In genomic region chr20:41532935-41533334, GRCh38 we compare ENCODE assay signal across 17 cellular contexts.
DNase-seq lines count a peak whose midpoint lies in the region; ATAC-seq and TF ChIP-seq lines count a peak whose summit lies in the region.
"Had no signal": no experiment of that assay in that cellular context is flagged by ENCODE, and none has a peak within 500 bp of the region (broad histone marks: within the 10 kb centered on the region; RNA-seq: fewer than 3 reads in every experiment).

No MANE protein-coding gene starts in this region.

- H3K4me1 Mint-ChIP-seq in activated T-cell treated with anti-CD3 and anti-CD28 coated beads, Interleukin-2, amount 50 U/mL, for 24 hours (ENCODE audit: low read depth): peaks cover 13% of the 10 kb centered on the region
- no peaks in the 10 kb centered on the region for H3K4me1 Mint-ChIP-seq in activated T-helper 1 cell treated with anti-CD3 and anti-CD28 coated beads, Interleukin-12 subunit alpha, Interleukin-12 subunit beta, Interleukin-2, Interleukin-4 antibody, amounts not matched to agents 30 ng/mL and 10 ng/mL and 1 ng/mL, durations not matched to agents 14 hours and 24 hours and 36 hours (ENCODE audit: low read depth)
- H3K4me1 Mint-ChIP-seq in effector memory CD8-positive, alpha-beta T cell (ENCODE audit: low read depth in 2 of 2): peaks cover 15 to 43% of the 10 kb centered on the region in 2 donors

- no peaks in the 10 kb centered on the region for H3K9me3 ChIP-seq in thyroid gland

- H3K9me3 Mint-ChIP-seq in activated T-cell treated with anti-CD3 and anti-CD28 coated beads, Interleukin-2, amount 50 U/mL, for 24 hours: peaks cover 4% of the 10 kb centered on the region
- peaks cover 6% of the 10 kb centered on the region for H3K9me3 Mint-ChIP-seq in activated T-helper 1 cell treated with anti-CD3 and anti-CD28 coated beads, Interleukin-12 subunit alpha, Interleukin-12 subunit beta, Interleukin-2, Interleukin-4 antibody, amounts not matched to agents 30 ng/mL and 10 ng/mL and 1 ng/mL, durations not matched to agents 14 hours and 24 hours and 36 hours
- H3K9me3 Mint-ChIP-seq in effector memory CD8-positive, alpha-beta T cell: no peaks in the 10 kb centered on the region

- H3K4me1 ChIP-seq in thyroid gland: peaks cover 64 to 67% of the 10 kb centered on the region in 2 donors
- H3K4me1 ChIP-seq: A549 had no signal

- TF ChIP-seq POLR2A in thyroid gland (IDR thresholded peaks at IDR 0.05): no peak

- intact Hi-C loops in activated T-helper 1 cell treated with anti-CD3 and anti-CD28 coated beads, Interleukin-12 subunit alpha, Interleukin-12 subunit beta, Interleukin-2, Interleukin-4 antibody, amounts not matched to agents 30 ng/mL and 10 ng/mL and 1 ng/mL, durations not matched to agents 14 hours and 24 hours and 36 hours (cut with micrococcal nuclease): no loop called here
- intact Hi-C loops in thyroid gland (cut with DNase I): no loop called here

- ATAC-seq in HG02623 (IDR thresholded peaks at IDR 0.05; ENCODE audit: unreplicated experiment): no peak
- ATAC-seq in effector memory CD8-positive, alpha-beta T cell (replicated peaks): no peak
- ATAC-seq: A549, GM23338 had no signal

- H3K27ac Mint-ChIP-seq in activated T-cell treated with anti-CD3 and anti-CD28 coated beads, Interleukin-2, amount 50 U/mL, for 24 hours: peak overlapping the region; percentile 2
- peak overlapping the region; percentile 40 for H3K27ac Mint-ChIP-seq in activated T-helper 1 cell treated with anti-CD3 and anti-CD28 coated beads, Interleukin-12 subunit alpha, Interleukin-12 subunit beta, Interleukin-2, Interleukin-4 antibody, amounts not matched to agents 30 ng/mL and 10 ng/mL and 1 ng/mL, durations not matched to agents 14 hours and 24 hours and 36 hours
- H3K27ac Mint-ChIP-seq in effector memory CD8-positive, alpha-beta T cell: no peak overlapping the region
- H3K27ac Mint-ChIP-seq: GM23338 had no signal

- H3K27me3 ChIP-seq in thyroid gland: no peaks in the 10 kb centered on the region
- H3K27me3 ChIP-seq: BLaER1 treated with 17β-estradiol and CSF1 and Interleukin-3, amounts not matched to agents 10 nM and 100 nM had no signal

- no peak overlapping the region for H3K4me3 ChIP-seq in thyroid gland (replicated peaks in 1 of 3)
- H3K4me3 ChIP-seq: A549; BLaER1 treated with 17β-estradiol and CSF1 and Interleukin-3, amounts not matched to agents 10 nM and 100 nM; GM23338; SK-N-MC had no signal

- H3K36me3 Mint-ChIP-seq in activated T-cell treated with anti-CD3 and anti-CD28 coated beads, Interleukin-2, amount 50 U/mL, for 24 hours (ENCODE audit: low read depth): peaks cover 46% of the 10 kb centered on the region
- H3K36me3 Mint-ChIP-seq in activated T-helper 1 cell treated with anti-CD3 and anti-CD28 coated beads, Interleukin-12 subunit alpha, Interleukin-12 subunit beta, Interleukin-2, Interleukin-4 antibody, amounts not matched to agents 30 ng/mL and 10 ng/mL and 1 ng/mL, durations not matched to agents 14 hours and 24 hours and 36 hours (ENCODE audit: low read depth): peaks cover 16% of the 10 kb centered on the region
- H3K36me3 Mint-ChIP-seq in effector memory CD8-positive, alpha-beta T cell (ENCODE audit: insufficient read depth): peaks cover 18% of the 10 kb centered on the region

- no peaks in the 10 kb centered on the region for H3K27me3 Mint-ChIP-seq in activated T-cell treated with anti-CD3 and anti-CD28 coated beads, Interleukin-2, amount 50 U/mL, for 24 hours
- H3K27me3 Mint-ChIP-seq in activated T-helper 1 cell treated with anti-CD3 and anti-CD28 coated beads, Interleukin-12 subunit alpha, Interleukin-12 subunit beta, Interleukin-2, Interleukin-4 antibody, amounts not matched to agents 30 ng/mL and 10 ng/mL and 1 ng/mL, durations not matched to agents 14 hours and 24 hours and 36 hours (ENCODE audit: insufficient read depth): no peaks in the 10 kb centered on the region
- no peaks in the 10 kb centered on the region for H3K27me3 Mint-ChIP-seq in effector memory CD8-positive, alpha-beta T cell

- H3K27ac ChIP-seq in thyroid gland: peak overlapping the region in 2 of 3 donors; percentile 49 to 68
- H3K27ac ChIP-seq: A549; BLaER1 treated with 17β-estradiol and CSF1 and Interleukin-3, amounts not matched to agents 10 nM and 100 nM; KMS-11; SK-N-MC had no signal

- no peak overlapping the region for H3K4me3 Mint-ChIP-seq in activated T-cell treated with anti-CD3 and anti-CD28 coated beads, Interleukin-2, amount 50 U/mL, for 24 hours
- H3K4me3 Mint-ChIP-seq in activated T-helper 1 cell treated with anti-CD3 and anti-CD28 coated beads, Interleukin-12 subunit alpha, Interleukin-12 subunit beta, Interleukin-2, Interleukin-4 antibody, amounts not matched to agents 30 ng/mL and 10 ng/mL and 1 ng/mL, durations not matched to agents 14 hours and 24 hours and 36 hours: no peak overlapping the region
- H3K4me3 Mint-ChIP-seq in effector memory CD8-positive, alpha-beta T cell: no peak overlapping the region
- H3K4me3 Mint-ChIP-seq: GM23338 had no signal

- no peaks in the 10 kb centered on the region for H3K36me3 ChIP-seq in thyroid gland

- TF ChIP-seq CTCF in thyroid gland (IDR thresholded peaks at IDR 0.05): no peak

- DNase-seq in activated T-cell treated with anti-CD3 and anti-CD28 coated beads, Interleukin-2, amount 50 U/mL, for 24 hours: no peak
- DNase-seq in activated T-cell treated with anti-CD3 and anti-CD28 coated beads for 4 hours: no peak
- peak; percentile 61 for DNase-seq in MV-4-11 (lab: John Stamatoyannopoulos, UW)
- DNase-seq in activated T-helper 1 cell treated with anti-CD3 and anti-CD28 coated beads, Interleukin-12 subunit alpha, Interleukin-12 subunit beta, Interleukin-2, Interleukin-4 antibody, amounts not matched to agents 30 ng/mL and 10 ng/mL and 1 ng/mL, durations not matched to agents 14 hours and 24 hours and 36 hours (ENCODE audit: low spot score): no peak
- no peak for DNase-seq in thyroid gland
- no peak for DNase-seq in effector memory CD8-positive, alpha-beta T cell
- DNase-seq: EL; NCI-H1105; NCI-H1694 treated with DMSO at 0.1 percent for 48 hours; NCI-H526 treated with DMSO at 0.1 percent for 48 hours; NK-92 treated with Interleukin-12 subunit alpha and Interleukin-12 subunit beta, amount 100 ng/mL, for 24 hours had no signal

- WGBS in thyroid gland, 2 donors: 87 to 91% methylated on average over 11 of the region's 11 CpGs

Comparison
In these comparisons a context has a peak if more than half of its experiments do, and no peak if none do; other contexts are left out.
1. H3K27ac Mint-ChIP-seq: peak in activated T-cell treated with anti-CD3 and anti-CD28 coated beads, Interleukin-2, amount 50 U/mL, for 24 hours (single experiment) and activated T-helper 1 cell treated with anti-CD3 and anti-CD28 coated beads, Interleukin-12 subunit alpha, Interleukin-12 subunit beta, Interleukin-2, Interleukin-4 antibody, amounts not matched to agents 30 ng/mL and 10 ng/mL and 1 ng/mL, durations not matched to agents 14 hours and 24 hours and 36 hours (single experiment); none in effector memory CD8-positive, alpha-beta T cell (0 of 2).